ENCODE assay signal across 16 cellular contexts in the genomic region with DNA sequence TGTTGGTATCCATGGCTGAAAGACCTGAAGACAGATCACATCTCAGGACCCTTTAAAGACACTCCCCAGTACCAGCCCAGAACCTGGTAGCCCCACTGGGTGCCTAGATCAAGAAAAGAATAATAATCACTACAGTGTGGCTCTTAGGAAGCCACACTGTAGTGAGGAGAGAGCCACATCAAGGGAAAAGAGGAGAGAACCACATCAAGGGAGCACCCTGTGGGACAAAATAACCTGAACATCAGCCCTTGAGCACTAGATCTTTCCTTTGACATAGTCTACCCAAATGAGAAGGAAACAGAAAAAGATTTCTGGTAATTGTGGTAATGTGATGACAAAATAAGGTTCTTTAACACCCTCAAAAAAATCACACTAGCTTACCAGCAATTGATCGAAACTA. TPM values are rescaled to one million over a fixed set of nuclear protein-coding genes. Genes with fewer than 3 reads are reported as not detected.
DNase-seq lines count a peak whose midpoint lies in the region; ATAC-seq and TF ChIP-seq lines count a peak whose summit lies in the region.
"Had no signal": no experiment of that assay in that cellular context is flagged by ENCODE, and none has a peak within 500 bp of the region (broad histone marks: within the 10 kb centered on the region; RNA-seq: fewer than 3 reads in every experiment).

No MANE protein-coding gene starts in this region.

- H3K14ac ChIP-seq in mesenchymal stem cell (ENCODE audit: low read length in 2 of 2): no peak overlapping the region

- no peak overlapping the region for H3K18ac ChIP-seq in mesenchymal stem cell (ENCODE audit: low read depth in 1 of 2, low read length in 2 of 2)

- H2BK15ac ChIP-seq in mesenchymal stem cell (ENCODE audit: low read depth, poor library complexity, severe bottlenecking): no peak overlapping the region

- H3K4me1 Mint-ChIP-seq in activated CD4-positive, alpha-beta T cell treated with anti-CD3 and anti-CD28 coated beads, Interleukin-2, amount 10 ng/mL, durations not matched to agents 7 days and 5 days: peaks cover 19% of the 10 kb centered on the region
- peaks cover 11% of the 10 kb centered on the region for H3K4me1 Mint-ChIP-seq in CD8-positive, alpha-beta T cell (ENCODE audit: low read depth)
- peaks cover 11% of the 10 kb centered on the region for H3K4me1 Mint-ChIP-seq in activated T-helper 1 cell treated with anti-CD3 and anti-CD28 coated beads, Interleukin-12 subunit alpha, Interleukin-12 subunit beta, Interleukin-2, Interleukin-4 antibody, amounts not matched to agents 30 ng/mL and 10 ng/mL and 1 ng/mL, durations not matched to agents 14 hours and 24 hours and 36 hours (ENCODE audit: low read depth)

- H3K9me3 Mint-ChIP-seq in activated CD4-positive, alpha-beta T cell treated with anti-CD3 and anti-CD28 coated beads, Interleukin-2, amount 10 ng/mL, durations not matched to agents 7 days and 5 days: peaks cover 34% of the 10 kb centered on the region
- peaks cover 3% of the 10 kb centered on the region for H3K9me3 Mint-ChIP-seq in CD8-positive, alpha-beta T cell
- peaks cover 43% of the 10 kb centered on the region for H3K9me3 Mint-ChIP-seq in activated T-helper 1 cell treated with anti-CD3 and anti-CD28 coated beads, Interleukin-12 subunit alpha, Interleukin-12 subunit beta, Interleukin-2, Interleukin-4 antibody, amounts not matched to agents 30 ng/mL and 10 ng/mL and 1 ng/mL, durations not matched to agents 14 hours and 24 hours and 36 hours

- no peak overlapping the region for H2BK5ac ChIP-seq in mesenchymal stem cell (ENCODE audit: low read depth, low read length, poor library complexity, severe bottlenecking)

- peak overlapping the region; percentile 31 for H3K27ac Mint-ChIP-seq in activated CD4-positive, alpha-beta T cell treated with anti-CD3 and anti-CD28 coated beads, Interleukin-2, amount 10 ng/mL, durations not matched to agents 7 days and 5 days
- peak overlapping the region; percentile 41 for H3K27ac Mint-ChIP-seq in CD8-positive, alpha-beta T cell
- H3K27ac Mint-ChIP-seq in activated T-helper 1 cell treated with anti-CD3 and anti-CD28 coated beads, Interleukin-12 subunit alpha, Interleukin-12 subunit beta, Interleukin-2, Interleukin-4 antibody, amounts not matched to agents 30 ng/mL and 10 ng/mL and 1 ng/mL, durations not matched to agents 14 hours and 24 hours and 36 hours: peak overlapping the region; percentile 7

- no peak overlapping the region for H3K4me2 ChIP-seq in mesenchymal stem cell (ENCODE audit: low read length, poor library complexity, severe bottlenecking)

- H3K36me3 ChIP-seq in CD8-positive, alpha-beta T cell (ENCODE audit: insufficient read depth, low read length): no peaks in the 10 kb centered on the region
- H3K36me3 ChIP-seq in mesenchymal stem cell (ENCODE audit: control insufficient read depth in 1 of 2, insufficient read depth in 2 of 2, low read depth in 1 of 2, low read length in 2 of 2): no peaks in the 10 kb centered on the region

- no peak overlapping the region for H3K4me3 ChIP-seq in CD8-positive, alpha-beta T cell (ENCODE audit: low read depth, low read length)
- no peak overlapping the region for H3K4me3 ChIP-seq in mesenchymal stem cell (ENCODE audit: insufficient read depth in 1 of 2, low read depth in 1 of 2, low read length in 2 of 2)
- H3K4me3 ChIP-seq in right cardiac atrium (ENCODE audit: low read length): no peak overlapping the region

- no peak overlapping the region for H3K27ac ChIP-seq in CD8-positive, alpha-beta T cell (ENCODE audit: low read depth, low read length)
- H3K27ac ChIP-seq in mesenchymal stem cell (ENCODE audit: low read length, poor library complexity, severe bottlenecking) (peak overlapping the region; percentile 74), right cardiac atrium (ENCODE audit: low read length) (no peak overlapping the region)

- no peak overlapping the region for H3K4ac ChIP-seq in mesenchymal stem cell (ENCODE audit: low read depth in 1 of 2, low read length in 2 of 2)

- H4K8ac ChIP-seq in mesenchymal stem cell (ENCODE audit: low read length): no peak overlapping the region

- peaks cover 37% of the 10 kb centered on the region for H3K36me3 Mint-ChIP-seq in activated CD4-positive, alpha-beta T cell treated with anti-CD3 and anti-CD28 coated beads, Interleukin-2, amount 10 ng/mL, durations not matched to agents 7 days and 5 days (ENCODE audit: low read depth)
- H3K36me3 Mint-ChIP-seq in CD8-positive, alpha-beta T cell: no peaks in the 10 kb centered on the region
- H3K36me3 Mint-ChIP-seq in activated T-helper 1 cell treated with anti-CD3 and anti-CD28 coated beads, Interleukin-12 subunit alpha, Interleukin-12 subunit beta, Interleukin-2, Interleukin-4 antibody, amounts not matched to agents 30 ng/mL and 10 ng/mL and 1 ng/mL, durations not matched to agents 14 hours and 24 hours and 36 hours (ENCODE audit: low read depth): peaks cover 25% of the 10 kb centered on the region

- H4K91ac ChIP-seq in mesenchymal stem cell (ENCODE audit: low read length): no peak overlapping the region

- CTCF ChIA-PET in activated CD4-positive, alpha-beta T cell treated with anti-CD3 and anti-CD28 coated beads, Interleukin-2, amount 10 ng/mL, durations not matched to agents 7 days and 5 days (lab: Charles Lee): interaction anchor here (1.3 kb wide), 1 partner anchor 15 kb away, joined by 4 read pairs; no protein-coding TSS in a partner anchor
- CTCF ChIA-PET in CD8-positive, alpha-beta T cell (lab: Charles Lee): no interaction called here

- no peak overlapping the region for H3K23ac ChIP-seq in mesenchymal stem cell (ENCODE audit: low read length in 2 of 2)

- no peak overlapping the region for H2BK120ac ChIP-seq in mesenchymal stem cell (ENCODE audit: low read depth, low read length)

- DNase-seq in activated CD4-positive, alpha-beta T cell treated with anti-CD3 and anti-CD28 coated beads, Interleukin-2, amount 10 ng/mL, durations not matched to agents 7 days and 5 days: peak; percentile 46
- DNase-seq in activated CD4-positive, alpha-beta T cell treated with anti-CD3 and anti-CD28 coated beads for 48 hours: no peak
- DNase-seq in CD8-positive, alpha-beta T cell: peak in 1 of 7 experiments; percentile 15
- DNase-seq in activated T-helper 1 cell treated with anti-CD3 and anti-CD28 coated beads, Interleukin-12 subunit alpha, Interleukin-12 subunit beta, Interleukin-2, Interleukin-4 antibody, amounts not matched to agents 30 ng/mL and 10 ng/mL and 1 ng/mL, durations not matched to agents 14 hours and 24 hours and 36 hours (ENCODE audit: low spot score): no peak
- DNase-seq in mesenchymal stem cell (no peak), SIG-M5 (lab: John Stamatoyannopoulos, UW) (no peak), right cardiac atrium (no peak)
- DNase-seq in stimulated activated CD4-positive, alpha-beta T cell treated with anti-CD3 and anti-CD28 coated beads, Interleukin-2, amount 100 ng/mL, for 24 hours: no peak
- DNase-seq: C1 segment of cervical spinal cord, Caco-2, MM.1S, NCI-H1105, NCI-H187, NCI-H69, PC-3 had no signal

- H3K4me3 Mint-ChIP-seq in activated CD4-positive, alpha-beta T cell treated with anti-CD3 and anti-CD28 coated beads, Interleukin-2, amount 10 ng/mL, durations not matched to agents 7 days and 5 days: no peak overlapping the region
- H3K4me3 Mint-ChIP-seq in CD8-positive, alpha-beta T cell: no peak overlapping the region
- H3K4me3 Mint-ChIP-seq in activated T-helper 1 cell treated with anti-CD3 and anti-CD28 coated beads, Interleukin-12 subunit alpha, Interleukin-12 subunit beta, Interleukin-2, Interleukin-4 antibody, amounts not matched to agents 30 ng/mL and 10 ng/mL and 1 ng/mL, durations not matched to agents 14 hours and 24 hours and 36 hours: no peak overlapping the region

- no peak for TF ChIP-seq CTCF in CD8-positive, alpha-beta T cell (IDR thresholded peaks at IDR 0.05)

- no peak overlapping the region for H2AK5ac ChIP-seq in mesenchymal stem cell (ENCODE audit: low read length, severe bottlenecking)

- peaks cover 3% of the 10 kb centered on the region for H3K9me3 ChIP-seq in CD8-positive, alpha-beta T cell (ENCODE audit: low read length)
- H3K9me3 ChIP-seq in mesenchymal stem cell (ENCODE audit: control insufficient read depth, low read length) (no peaks in the 10 kb centered on the region), right cardiac atrium (ENCODE audit: control insufficient read depth, low read length) (no peaks in the 10 kb centered on the region)
- H3K9me3 ChIP-seq: Caco-2 had no signal

- peak; percentile 49 for ATAC-seq in CD8-positive, alpha-beta T cell
- no peak for ATAC-seq in right cardiac atrium
- ATAC-seq: HepG2, PC-3 had no signal

- no peaks in the 10 kb centered on the region for H3K79me1 ChIP-seq in mesenchymal stem cell (replicated peaks; ENCODE audit: low read length, poor library complexity, severe bottlenecking)

- H3K4me1 ChIP-seq in CD8-positive, alpha-beta T cell (ENCODE audit: insufficient read depth, low read length): peaks cover 13% of the 10 kb centered on the region
- H3K4me1 ChIP-seq in mesenchymal stem cell (ENCODE audit: control insufficient read depth, insufficient read depth, low read depth, low read length) (peaks cover 3% of the 10 kb centered on the region), right cardiac atrium (ENCODE audit: control insufficient read depth, insufficient read depth, low read length) (no peaks in the 10 kb centered on the region)
- H3K4me1 ChIP-seq: Caco-2 had no signal

- no peaks in the 10 kb centered on the region for H3K27me3 Mint-ChIP-seq in activated CD4-positive, alpha-beta T cell treated with anti-CD3 and anti-CD28 coated beads, Interleukin-2, amount 10 ng/mL, durations not matched to agents 7 days and 5 days
- H3K27me3 Mint-ChIP-seq in CD8-positive, alpha-beta T cell (ENCODE audit: low read depth): no peaks in the 10 kb centered on the region
- no peaks in the 10 kb centered on the region for H3K27me3 Mint-ChIP-seq in activated T-helper 1 cell treated with anti-CD3 and anti-CD28 coated beads, Interleukin-12 subunit alpha, Interleukin-12 subunit beta, Interleukin-2, Interleukin-4 antibody, amounts not matched to agents 30 ng/mL and 10 ng/mL and 1 ng/mL, durations not matched to agents 14 hours and 24 hours and 36 hours (ENCODE audit: insufficient read depth)

- no CpG with 5 or more reads among the region's 1 CpG for WGBS in mesenchymal stem cell
- WGBS in right cardiac atrium: 97% methylated on average over 1 of the region's 1 CpG

- H3K27me3 ChIP-seq in CD8-positive, alpha-beta T cell (ENCODE audit: insufficient read depth, low read length): no peaks in the 10 kb centered on the region
- no peaks in the 10 kb centered on the region for H3K27me3 ChIP-seq in mesenchymal stem cell (ENCODE audit: control insufficient read depth in 1 of 2, insufficient read depth in 1 of 2, low read length in 2 of 2)
- H3K27me3 ChIP-seq in right cardiac atrium (ENCODE audit: control insufficient read depth, insufficient read depth): no peaks in the 10 kb centered on the region

- H2AFZ ChIP-seq in mesenchymal stem cell (ENCODE audit: low read depth, low read length): no peak overlapping the region

- intact Hi-C loops in CD8-positive, alpha-beta T cell (cut with DNase I, micrococcal nuclease): loop anchor here in 1 of 2 experiments (10.0 kb wide), 1 partner anchor 59 kb away; no protein-coding TSS in a partner anchor
- intact Hi-C loops in activated T-helper 1 cell treated with anti-CD3 and anti-CD28 coated beads, Interleukin-12 subunit alpha, Interleukin-12 subunit beta, Interleukin-2, Interleukin-4 antibody, amounts not matched to agents 30 ng/mL and 10 ng/mL and 1 ng/mL, durations not matched to agents 14 hours and 24 hours and 36 hours (cut with micrococcal nuclease): no loop called here
- intact Hi-C loops in right cardiac atrium (cut with DNase I): no loop called here

- H2BK12ac ChIP-seq in mesenchymal stem cell (ENCODE audit: low read length in 2 of 2): no peak overlapping the region

- POLR2A ChIA-PET in activated CD4-positive, alpha-beta T cell treated with anti-CD3 and anti-CD28 coated beads, Interleukin-2, amount 10 ng/mL, durations not matched to agents 7 days and 5 days (lab: Charles Lee): no interaction called here
- POLR2A ChIA-PET in CD8-positive, alpha-beta T cell (lab: Charles Lee): interaction anchor here (1.2 kb wide), 1 partner anchor 14 kb away, joined by 3 read pairs; no protein-coding TSS in a partner anchor

- H3K9ac ChIP-seq in mesenchymal stem cell (ENCODE audit: low read length): no peak overlapping the region

RNA-seq across cellular contexts. Expression of gene RTL3, which starts 15.3 kb away (rescaled TPM):
- total RNA-seq in activated CD4-positive, alpha-beta T cell treated with anti-CD3 and anti-CD28 coated beads, Interleukin-2, amount 10 ng/mL, durations not matched to agents 7 days and 5 days: not detected
- not detected for total RNA-seq in CD8-positive, alpha-beta T cell
- total RNA-seq in activated T-helper 1 cell treated with anti-CD3 and anti-CD28 coated beads, Interleukin-12 subunit alpha, Interleukin-12 subunit beta, Interleukin-2, Interleukin-4 antibody, amounts not matched to agents 30 ng/mL and 10 ng/mL and 1 ng/mL, durations not matched to agents 14 hours and 24 hours and 36 hours: 0.07 TPM in 1 of 2 replicates, not detected in the other
- 0.04 TPM for polyA plus RNA-seq in mesenchymal stem cell (2013, experiment 1 of 2)
- 0.10 TPM for polyA plus RNA-seq in mesenchymal stem cell (2013, experiment 2 of 2)
- total RNA-seq in right cardiac atrium: under 1 TPM in 1 of 4 donors, not detected in 3; 0.12 TPM
- 0.07 TPM for polyA plus RNA-seq in right cardiac atrium
- total RNA-seq: Caco-2, HepG2, PC-3 had no signal
- polyA plus RNA-seq: HepG2 had no signal
